ENCODE assay signal across 17 cellular contexts in genomic region chr5:7628820-7629219, GRCh38.
DNase-seq lines count a peak whose midpoint lies in the region; ATAC-seq and TF ChIP-seq lines count a peak whose summit lies in the region.
"Had no signal": no experiment of that assay in that cellular context is flagged by ENCODE, and none has a peak within 500 bp of the region (broad histone marks: within the 10 kb centered on the region; RNA-seq: fewer than 3 reads in every experiment).

No MANE protein-coding gene starts in this region.

- H3K4me2 ChIP-seq in osteoblast (ENCODE audit: insufficient read depth, low read length): no peak overlapping the region
- H3K4me2 ChIP-seq: BLaER1, GM23338 had no signal

- intact Hi-C loops in psoas muscle (cut with DNase I): no loop called here

- 79 to 85% (median 84%) methylated on average over 5 of the region's 5 CpGs for WGBS in psoas muscle, 3 donors

- peak overlapping the region; percentile 29 for H3K27ac ChIP-seq in WERI-Rb-1
- peak overlapping the region; percentile 5 for H3K27ac ChIP-seq in psoas muscle
- no peak overlapping the region for H3K27ac ChIP-seq in osteoblast (ENCODE audit: low read depth, low read length)
- H3K27ac ChIP-seq: 22Rv1, BLaER1, C4-2B had no signal

- H4K20me1 ChIP-seq in osteoblast (ENCODE audit: insufficient read depth, low read length): no peaks in the 10 kb centered on the region
- H4K20me1 ChIP-seq: BLaER1 had no signal

- H3K79me2 ChIP-seq in osteoblast (ENCODE audit: insufficient read depth, low read length): no peaks in the 10 kb centered on the region

- H3K9me3 ChIP-seq in WERI-Rb-1 (ENCODE audit: severe bottlenecking) (no peaks in the 10 kb centered on the region), psoas muscle (no peaks in the 10 kb centered on the region), osteoblast (ENCODE audit: low read depth, low read length) (no peaks in the 10 kb centered on the region)
- H3K9me3 ChIP-seq: BLaER1, HAP-1 had no signal

- DNase-seq in NCI-H748 (lab: John Stamatoyannopoulos, UW; ENCODE audit: unreplicated experiment) (peak; percentile 30), NCI-H748 treated with DMSO at 0.1 percent for 48 hours (lab: John Stamatoyannopoulos, UW) (no peak), WERI-Rb-1 (no peak), psoas muscle (no peak), osteoblast (ENCODE audit: insufficient read length, low spot score, missing footprints) (no peak)
- DNase-seq: CD4-positive, CD25-positive, alpha-beta regulatory T cell; CD8-positive, alpha-beta T cell; EL; GDM1; HFFc6 had no signal

- H3K4me1 ChIP-seq in psoas muscle: peaks cover 4% of the 10 kb centered on the region
- H3K4me1 ChIP-seq in osteoblast (ENCODE audit: insufficient read depth, low read length): no peaks in the 10 kb centered on the region
- H3K4me1 ChIP-seq: BLaER1, HAP-1 had no signal

- ATAC-seq in psoas muscle (no peak), GM18498 (IDR thresholded peaks at IDR 0.05; ENCODE audit: unreplicated experiment) (no peak)
- ATAC-seq: CD8-positive, alpha-beta T cell; GM12878; GM23338 had no signal

- H3K27me3 ChIP-seq in WERI-Rb-1 (ENCODE audit: insufficient read depth, low read depth, severe bottlenecking) (no peaks in the 10 kb centered on the region), psoas muscle (ENCODE audit: insufficient read depth in 3 of 3, low read length in 2 of 3) (no peaks in the 10 kb centered on the region), osteoblast (ENCODE audit: insufficient read depth, low read length) (no peaks in the 10 kb centered on the region)
- H3K27me3 ChIP-seq: BLaER1 had no signal

- H2AFZ ChIP-seq in osteoblast (ENCODE audit: low read length): no peak overlapping the region
- H2AFZ ChIP-seq: GM23338 had no signal

- TF ChIP-seq CTCF in WERI-Rb-1 (IDR thresholded peaks at IDR 0.05; ENCODE audit: low read depth, low read length) (no peak), psoas muscle (IDR thresholded peaks at IDR 0.05) (no peak), osteoblast (IDR thresholded peaks at IDR 0.05; ENCODE audit: extremely low read depth, low read depth, low read length) (no peak)

- H3K4me3 ChIP-seq in WERI-Rb-1 (ENCODE audit: low read depth, low read length) (no peak overlapping the region), psoas muscle (no peak overlapping the region), osteoblast (ENCODE audit: insufficient read depth, low read length) (no peak overlapping the region)
- H3K4me3 ChIP-seq: BLaER1, GM12878, GM23338, HAP-1 had no signal

- H3K36me3 ChIP-seq in WERI-Rb-1 (peaks cover 32% of the 10 kb centered on the region), psoas muscle (ENCODE audit: insufficient read depth in 1 of 2, low read depth in 1 of 2) (peaks cover 0 to 10% of the 10 kb centered on the region in 2 donors), osteoblast (ENCODE audit: insufficient read depth, low read length) (no peaks in the 10 kb centered on the region)
- H3K36me3 ChIP-seq: BLaER1, HAP-1 had no signal
